In genomic region chr20:20289331-20289730, GRCh38 we compare ENCODE assay signal across 16 cellular contexts.
A peak's percentile ranks its signal among the peaks of the same experiment; 100 is the strongest.
DNase-seq lines count a peak whose midpoint lies in the region; ATAC-seq, FAIRE-seq and TF ChIP-seq lines count a peak whose summit lies in the region.
"Had no signal": no experiment of that assay in that cellular context is flagged by ENCODE, and none has a peak within 500 bp of the region (broad histone marks: within the 10 kb centered on the region; RNA-seq: fewer than 3 reads in every experiment).

No MANE protein-coding gene starts in this region.

- FAIRE-seq in GM12891 (lab: Jason Lieb, UNC) = no peak
- FAIRE-seq: G401.6, GM19239 had no signal

- no peak for ATAC-seq in HG02798 (IDR thresholded peaks at IDR 0.05; ENCODE audit: poor library complexity, unreplicated experiment)
- no peak for ATAC-seq in GM21786 (IDR thresholded peaks at IDR 0.05; ENCODE audit: unreplicated experiment)
- ATAC-seq: CD8-positive, alpha-beta T cell; GM23338; HCT116 had no signal

- TF ChIP-seq POLR2A in GM12891 (IDR thresholded peaks at IDR 0.05; ENCODE audit: low read depth, low read length) = no peak

- DNase-seq in EL = peak; percentile 74
- peak; percentile 94 for DNase-seq in M059J (ENCODE audit: low read depth)
- peak; percentile 21 for DNase-seq in glomerular visceral epithelial cell (ENCODE audit: extremely low spot score)
- DNase-seq in GM12891 (ENCODE audit: insufficient read length, low spot score) = no peak
- DNase-seq: Caco-2; CD4-positive, CD25-positive, alpha-beta regulatory T cell; CD8-positive, alpha-beta T cell; DMS153; DND-41; H9 had no signal

TF ChIP-seq in GM12891, 5 proteins besides CTCF, POLR2A, EP300 and RAD21:
- TF ChIP-seq SPI1 (IDR thresholded peaks at IDR 0.05; ENCODE audit: low read depth, low read length) (no peak), POU2F2 (IDR thresholded peaks at IDR 0.05; ENCODE audit: low read depth, low read length) (no peak), TAF1 (IDR thresholded peaks at IDR 0.05; ENCODE audit: low read depth, low read length) (no peak), POLR2AphosphoS5 (IDR thresholded peaks at IDR 0.05; ENCODE audit: low read depth, low read length) (no peak), PAX5 (IDR thresholded peaks at IDR 0.05; ENCODE audit: insufficient read depth, low read length, severe bottlenecking) (no peak)
